Comparison of ENCODE assay signal across 1 cellular context in the genomic region with DNA sequence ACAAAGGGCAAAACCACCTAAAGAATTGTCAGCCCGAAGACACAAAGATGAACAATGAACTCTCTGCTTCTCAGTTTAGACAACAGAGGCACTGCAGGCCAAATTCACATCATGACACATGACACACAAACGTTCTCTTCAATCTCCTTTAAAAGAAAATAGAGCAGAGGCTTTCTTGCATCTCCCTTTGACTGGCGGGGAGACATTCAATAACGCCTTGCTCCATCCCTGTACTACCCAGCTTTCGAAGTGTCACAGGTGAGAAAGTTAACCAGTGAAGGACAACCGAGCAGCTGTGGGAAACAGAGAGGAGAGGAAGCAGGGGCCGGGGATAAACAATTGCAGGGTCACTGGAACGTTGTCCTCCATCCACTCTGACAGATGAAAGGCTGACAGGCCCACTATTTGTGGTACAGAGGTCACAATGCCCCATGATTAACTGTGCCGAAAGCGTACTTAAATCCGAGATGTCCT.
TF ChIP-seq lines count a peak whose summit lies in the region.

No MANE protein-coding gene starts in this region.

TF ChIP-seq in HepG2, 621 proteins besides CTCF, POLR2A, EP300 and RAD21 (continued from another document and continues in another):
- TF ChIP-seq PATZ1 (CRISPR knock-in tag; IDR thresholded peaks at IDR 0.05), result peak; percentile 44; the same call in 1 of the 2 replicates
- TF ChIP-seq DPF2 (CRISPR knock-in tag; IDR thresholded peaks at IDR 0.05; ENCODE audit: borderline replicate concordance, low read depth), result peak; percentile 84
- TF ChIP-seq ZNF34 (CRISPR knock-in tag; IDR thresholded peaks at IDR 0.05; ENCODE audit: borderline replicate concordance), result no peak; the same call in 1 of the 2 replicates
- no peak for TF ChIP-seq REL (CRISPR knock-in tag; conservative IDR thresholded peaks at IDR 0.05)
- no peak for TF ChIP-seq SMARCC2 (IDR thresholded peaks at IDR 0.05)
- no peak for TF ChIP-seq JARID2 (CRISPR knock-in tag; IDR thresholded peaks at IDR 0.05; ENCODE audit: insufficient replicate concordance)
- TF ChIP-seq ZNF205 (CRISPR knock-in tag; IDR thresholded peaks at IDR 0.05), result peak; percentile 43; the same call in 1 of the 2 replicates
- TF ChIP-seq, protein P1, sequence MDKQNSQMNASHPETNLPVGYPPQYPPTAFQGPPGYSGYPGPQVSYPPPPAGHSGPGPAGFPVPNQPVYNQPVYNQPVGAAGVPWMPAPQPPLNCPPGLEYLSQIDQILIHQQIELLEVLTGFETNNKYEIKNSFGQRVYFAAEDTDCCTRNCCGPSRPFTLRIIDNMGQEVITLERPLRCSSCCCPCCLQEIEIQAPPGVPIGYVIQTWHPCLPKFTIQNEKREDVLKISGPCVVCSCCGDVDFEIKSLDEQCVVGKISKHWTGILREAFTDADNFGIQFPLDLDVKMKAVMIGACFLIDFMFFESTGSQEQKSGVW (CRISPR knock-in tag; IDR thresholded peaks at IDR 0.05; ENCODE audit: borderline replicate concordance), result no peak
- no peak for TF ChIP-seq SP1 (IDR thresholded peaks at IDR 0.05)
- no peak for TF ChIP-seq SP1 (CRISPR knock-in tag; IDR thresholded peaks at IDR 0.05)
- TF ChIP-seq ARID4A (CRISPR knock-in tag; IDR thresholded peaks at IDR 0.05; ENCODE audit: borderline replicate concordance), result peak; percentile 64; the same call in 1 of the 2 replicates
- no peak for TF ChIP-seq ZFP37 (CRISPR knock-in tag; IDR thresholded peaks at IDR 0.05; ENCODE audit: borderline replicate concordance)
- TF ChIP-seq ZNF207 (IDR thresholded peaks at IDR 0.05; ENCODE audit: borderline replicate concordance), result no peak
- no peak for TF ChIP-seq KAT2B (IDR thresholded peaks at IDR 0.05; ENCODE audit: borderline replicate concordance, low read depth, low read length)
- peak; percentile 24; the same call in 1 of the 2 replicates for TF ChIP-seq MAX (IDR thresholded peaks at IDR 0.05)
- no peak for TF ChIP-seq DNMT1 (CRISPR knock-in tag; IDR thresholded peaks at IDR 0.05)
- no peak for TF ChIP-seq ZNF224 (CRISPR knock-in tag; IDR thresholded peaks at IDR 0.05)
- peak; percentile 60 for TF ChIP-seq XRCC5 (optimal IDR thresholded peaks at IDR 0.05; ENCODE audit: low read length)
- TF ChIP-seq FLYWCH1 (CRISPR knock-in tag; IDR thresholded peaks at IDR 0.05), result no peak
- TF ChIP-seq ZNF841 (CRISPR knock-in tag; IDR thresholded peaks at IDR 0.05; ENCODE audit: borderline replicate concordance), result no peak
- TF ChIP-seq TFDP1 (CRISPR knock-in tag; IDR thresholded peaks at IDR 0.05; ENCODE audit: borderline replicate concordance), result no peak; the same call in 1 of the 2 replicates
- no peak for TF ChIP-seq HOXA9 (CRISPR knock-in tag; IDR thresholded peaks at IDR 0.05; ENCODE audit: borderline replicate concordance)
- no peak for TF ChIP-seq SMYD3 (CRISPR knock-in tag; IDR thresholded peaks at IDR 0.05)
- TF ChIP-seq HMG20A (CRISPR knock-in tag; IDR thresholded peaks at IDR 0.05; ENCODE audit: borderline replicate concordance), result peak; percentile 79; the same call in 1 of the 2 replicates
- TF ChIP-seq ZNF329 (CRISPR knock-in tag; IDR thresholded peaks at IDR 0.05; ENCODE audit: low read depth), result no peak
- TF ChIP-seq RELA (CRISPR knock-in tag; IDR thresholded peaks at IDR 0.05), result no peak
- no peak for TF ChIP-seq ZNF569 (CRISPR knock-in tag; IDR thresholded peaks at IDR 0.05; ENCODE audit: borderline replicate concordance)
- TF ChIP-seq MNT (IDR thresholded peaks at IDR 0.05), result no peak
- no peak for TF ChIP-seq SP2 (CRISPR knock-in tag; IDR thresholded peaks at IDR 0.05)
- peak; percentile 83 for TF ChIP-seq TGIF2 (CRISPR knock-in tag; IDR thresholded peaks at IDR 0.05)
- TF ChIP-seq ZNF143 (CRISPR knock-in tag; IDR thresholded peaks at IDR 0.05), result no peak
- no peak for TF ChIP-seq ZFYVE20 (CRISPR knock-in tag; IDR thresholded peaks at IDR 0.05; ENCODE audit: borderline replicate concordance, low read depth)
- TF ChIP-seq ZNF350 (CRISPR knock-in tag; IDR thresholded peaks at IDR 0.05; ENCODE audit: borderline replicate concordance, low read depth), result no peak
- TF ChIP-seq ZKSCAN1 (IDR thresholded peaks at IDR 0.05; ENCODE audit: low read length), result no peak
- no peak for TF ChIP-seq PCBP1 (IDR thresholded peaks at IDR 0.05; ENCODE audit: borderline replicate concordance, low read depth, low read length)
- TF ChIP-seq ZBTB10 (CRISPR knock-in tag; IDR thresholded peaks at IDR 0.05; ENCODE audit: borderline replicate concordance), result no peak
- TF ChIP-seq ZNF264 (CRISPR knock-in tag; IDR thresholded peaks at IDR 0.05), result no peak
- peak; percentile 78 for TF ChIP-seq FOSL2 (CRISPR knock-in tag; IDR thresholded peaks at IDR 0.05)
- peak; percentile 27; the same call in 1 of the 2 replicates for TF ChIP-seq MTA1 (CRISPR knock-in tag; IDR thresholded peaks at IDR 0.05; ENCODE audit: borderline replicate concordance)
- TF ChIP-seq THYN1 (CRISPR knock-in tag; IDR thresholded peaks at IDR 0.05; ENCODE audit: borderline replicate concordance, low read depth), result no peak
- TF ChIP-seq IKZF1 (IDR thresholded peaks at IDR 0.05), result no peak
- TF ChIP-seq HIVEP1 (CRISPR knock-in tag; IDR thresholded peaks at IDR 0.05), result no peak
- TF ChIP-seq ZSCAN22 (CRISPR knock-in tag; IDR thresholded peaks at IDR 0.05), result no peak
- no peak; the same call in 1 of the 2 replicates for TF ChIP-seq ZNF567 (CRISPR knock-in tag; IDR thresholded peaks at IDR 0.05; ENCODE audit: borderline replicate concordance)
- no peak for TF ChIP-seq ZNF24 (IDR thresholded peaks at IDR 0.05)
- no peak for TF ChIP-seq MBNL3 (CRISPR knock-in tag; conservative IDR thresholded peaks at IDR 0.05)
- no peak for TF ChIP-seq ZBTB1 (CRISPR knock-in tag; IDR thresholded peaks at IDR 0.05; ENCODE audit: borderline replicate concordance)
- TF ChIP-seq, protein P2, sequence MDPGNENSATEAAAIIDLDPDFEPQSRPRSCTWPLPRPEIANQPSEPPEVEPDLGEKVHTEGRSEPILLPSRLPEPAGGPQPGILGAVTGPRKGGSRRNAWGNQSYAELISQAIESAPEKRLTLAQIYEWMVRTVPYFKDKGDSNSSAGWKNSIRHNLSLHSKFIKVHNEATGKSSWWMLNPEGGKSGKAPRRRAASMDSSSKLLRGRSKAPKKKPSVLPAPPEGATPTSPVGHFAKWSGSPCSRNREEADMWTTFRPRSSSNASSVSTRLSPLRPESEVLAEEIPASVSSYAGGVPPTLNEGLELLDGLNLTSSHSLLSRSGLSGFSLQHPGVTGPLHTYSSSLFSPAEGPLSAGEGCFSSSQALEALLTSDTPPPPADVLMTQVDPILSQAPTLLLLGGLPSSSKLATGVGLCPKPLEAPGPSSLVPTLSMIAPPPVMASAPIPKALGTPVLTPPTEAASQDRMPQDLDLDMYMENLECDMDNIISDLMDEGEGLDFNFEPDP (CRISPR knock-in tag; conservative IDR thresholded peaks at IDR 0.05), result no peak
- peak; percentile 42 for TF ChIP-seq STAG1 (CRISPR knock-in tag; IDR thresholded peaks at IDR 0.05)
- no peak for TF ChIP-seq PHF20 (CRISPR knock-in tag; IDR thresholded peaks at IDR 0.05)
- TF ChIP-seq ZNF20 (CRISPR knock-in tag; IDR thresholded peaks at IDR 0.05), result no peak
- TF ChIP-seq, protein P3, sequence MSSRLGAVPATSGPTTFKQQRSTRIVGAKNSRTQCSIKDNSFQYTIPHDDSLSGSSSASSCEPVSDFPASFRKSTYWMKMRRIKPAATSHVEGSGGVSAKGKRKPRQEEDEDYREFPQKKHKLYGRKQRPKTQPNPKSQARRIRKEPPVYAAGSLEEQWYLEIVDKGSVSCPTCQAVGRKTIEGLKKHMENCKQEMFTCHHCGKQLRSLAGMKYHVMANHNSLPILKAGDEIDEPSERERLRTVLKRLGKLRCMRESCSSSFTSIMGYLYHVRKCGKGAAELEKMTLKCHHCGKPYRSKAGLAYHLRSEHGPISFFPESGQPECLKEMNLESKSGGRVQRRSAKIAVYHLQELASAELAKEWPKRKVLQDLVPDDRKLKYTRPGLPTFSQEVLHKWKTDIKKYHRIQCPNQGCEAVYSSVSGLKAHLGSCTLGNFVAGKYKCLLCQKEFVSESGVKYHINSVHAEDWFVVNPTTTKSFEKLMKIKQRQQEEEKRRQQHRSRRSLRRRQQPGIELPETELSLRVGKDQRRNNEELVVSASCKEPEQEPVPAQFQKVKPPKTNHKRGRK (CRISPR knock-in tag; IDR thresholded peaks at IDR 0.05), result no peak
- TF ChIP-seq GATA4 (IDR thresholded peaks at IDR 0.05; ENCODE audit: borderline replicate concordance, low read depth), result peak; percentile 57; the same call in 1 of the 2 replicates
